In the genomic region with DNA sequence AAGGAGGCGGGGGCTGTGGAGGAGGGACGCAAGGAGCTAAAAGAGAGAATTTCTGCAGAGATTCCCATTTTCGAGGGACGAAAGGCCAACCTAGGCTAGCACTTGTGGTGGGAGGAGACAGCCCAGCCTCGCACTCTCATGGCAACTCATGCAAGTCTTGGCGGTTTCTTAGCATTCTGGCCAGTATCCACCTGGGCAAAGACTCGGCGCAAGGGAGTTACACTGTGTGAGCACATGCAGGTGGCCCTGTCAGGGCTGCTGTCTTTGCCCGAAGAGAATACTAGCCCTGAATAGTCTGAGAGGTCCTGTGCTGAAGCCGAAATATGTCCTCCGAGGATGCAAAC, we compare ENCODE assay signal across 11 cellular contexts. TPM values are rescaled to one million over a fixed set of nuclear protein-coding genes. Genes with fewer than 3 reads are reported as not detected.
DNase-seq lines count a peak whose midpoint lies in the region; ATAC-seq and TF ChIP-seq lines count a peak whose summit lies in the region.
"Had no signal": no experiment of that assay in that cellular context is flagged by ENCODE, and none has a peak within 500 bp of the region (broad histone marks: within the 10 kb centered on the region; RNA-seq: fewer than 3 reads in every experiment).

No MANE protein-coding gene starts in this region.

- no peak overlapping the region for H3K9ac ChIP-seq in iPS-18a (ENCODE audit: low read length)

- H3K27me3 ChIP-seq in iPS-18a (ENCODE audit: control insufficient read depth, insufficient read depth, low read length), result peaks cover 34% of the 10 kb centered on the region
- no peaks in the 10 kb centered on the region for H3K27me3 ChIP-seq in SJCRH30

- H3K4me1 ChIP-seq in iPS-18a (ENCODE audit: control insufficient read depth, low read depth, low read length), result no peaks in the 10 kb centered on the region
- H3K4me1 ChIP-seq in SJCRH30, result no peaks in the 10 kb centered on the region
- H3K4me1 ChIP-seq: transverse colon had no signal

- H3K27ac ChIP-seq in iPS-18a (ENCODE audit: low read length) (no peak overlapping the region), SJCRH30 (no peak overlapping the region)
- H3K27ac ChIP-seq: transverse colon had no signal

- H3K9me3 ChIP-seq in iPS-18a (ENCODE audit: control insufficient read depth, low read depth, low read length) (no peaks in the 10 kb centered on the region), SJCRH30 (replicated peaks) (no peaks in the 10 kb centered on the region)
- H3K9me3 ChIP-seq: transverse colon had no signal

- CTCF ChIA-PET in activated B cell treated with CpG ODN at 0.5 μM for 24 hours (lab: Charles Lee), result no interaction called here

- intact Hi-C loops in activated B cell treated with CpG ODN at 0.5 μM for 24 hours (cut with micrococcal nuclease), result no loop called here

- H3K27ac Mint-ChIP-seq in activated B cell treated with CpG ODN at 0.5 μM for 24 hours, result no peak overlapping the region
- H3K27ac Mint-ChIP-seq: activated CD4-positive, alpha-beta memory T cell treated with anti-CD3 and anti-CD28 coated beads, Interleukin-2, amount 10 ng/mL, durations not matched to agents 7 days and 5 days had no signal

- TF ChIP-seq CTCF in activated B cell treated with CpG ODN at 0.5 μM for 24 hours (IDR thresholded peaks at IDR 0.05), result no peak

- ATAC-seq in GM19455 (IDR thresholded peaks at IDR 0.05; ENCODE audit: unreplicated experiment), result peak; percentile 61
- ATAC-seq in activated B cell treated with CpG ODN at 0.5 μM for 24 hours (ENCODE audit: low read depth), result no peak
- ATAC-seq: HCT116 had no signal

- H3K4me3 Mint-ChIP-seq in activated B cell treated with CpG ODN at 0.5 μM for 24 hours, result peak overlapping the region; percentile 38
- H3K4me3 Mint-ChIP-seq: activated CD4-positive, alpha-beta memory T cell treated with anti-CD3 and anti-CD28 coated beads, Interleukin-2, amount 10 ng/mL, durations not matched to agents 7 days and 5 days had no signal

- no peaks in the 10 kb centered on the region for H3K36me3 Mint-ChIP-seq in activated B cell treated with CpG ODN at 0.5 μM for 24 hours (ENCODE audit: low read depth)

- H3K4me1 Mint-ChIP-seq in activated B cell treated with CpG ODN at 0.5 μM for 24 hours, result peaks cover 7% of the 10 kb centered on the region

- POLR2A ChIA-PET in activated B cell treated with CpG ODN at 0.5 μM for 24 hours (lab: Charles Lee), result no interaction called here

- H3K9me3 Mint-ChIP-seq in activated B cell treated with CpG ODN at 0.5 μM for 24 hours, result no peaks in the 10 kb centered on the region
- H3K9me3 Mint-ChIP-seq: activated CD4-positive, alpha-beta memory T cell treated with anti-CD3 and anti-CD28 coated beads, Interleukin-2, amount 10 ng/mL, durations not matched to agents 7 days and 5 days had no signal

- DNase-seq in activated B cell treated with CpG ODN at 0.5 μM for 24 hours (no peak), skeletal muscle cell (ENCODE audit: low read depth) (no peak), MV-4-11 (lab: John Stamatoyannopoulos, UW) (no peak), SJCRH30 (no peak), nucleus accumbens (lab: John Stamatoyannopoulos, UW) (no peak)
- DNase-seq in activated naive CD4-positive, alpha-beta T cell treated with Interleukin-2 at 50 U/mL for 16 hours, result no peak
- DNase-seq: activated CD4-positive, alpha-beta memory T cell treated with anti-CD3 and anti-CD28 coated beads, Interleukin-2, amount 10 ng/mL, durations not matched to agents 7 days and 5 days; transverse colon had no signal

- H3K27me3 Mint-ChIP-seq in activated B cell treated with CpG ODN at 0.5 μM for 24 hours, result peaks cover 8% of the 10 kb centered on the region

- H3K36me3 ChIP-seq in iPS-18a (ENCODE audit: control insufficient read depth, low read depth, low read length) (no peaks in the 10 kb centered on the region), SJCRH30 (no peaks in the 10 kb centered on the region)
- H3K36me3 ChIP-seq: transverse colon had no signal

- peak overlapping the region; percentile 52 for H3K4me3 ChIP-seq in iPS-18a (ENCODE audit: low read length)
- peak overlapping the region; percentile 42 for H3K4me3 ChIP-seq in skeletal muscle cell (ENCODE audit: low read depth, low read length)
- no peak overlapping the region for H3K4me3 ChIP-seq in SJCRH30

RNA-seq across cellular contexts. Expression of gene MCF2, which starts 15.5 kb away (rescaled TPM):
- total RNA-seq in activated B cell treated with CpG ODN at 0.5 μM for 24 hours, result 0.39 and 0.75 TPM in 2 replicates
- total RNA-seq in SJCRH30 (2014; rRNA removed; shearing (Covaris generic)), result 0.16 and 0.20 TPM in 2 replicates
- total RNA-seq: transverse colon had no signal
